ENCODE assay signal across 16 cellular contexts in the genomic region with DNA sequence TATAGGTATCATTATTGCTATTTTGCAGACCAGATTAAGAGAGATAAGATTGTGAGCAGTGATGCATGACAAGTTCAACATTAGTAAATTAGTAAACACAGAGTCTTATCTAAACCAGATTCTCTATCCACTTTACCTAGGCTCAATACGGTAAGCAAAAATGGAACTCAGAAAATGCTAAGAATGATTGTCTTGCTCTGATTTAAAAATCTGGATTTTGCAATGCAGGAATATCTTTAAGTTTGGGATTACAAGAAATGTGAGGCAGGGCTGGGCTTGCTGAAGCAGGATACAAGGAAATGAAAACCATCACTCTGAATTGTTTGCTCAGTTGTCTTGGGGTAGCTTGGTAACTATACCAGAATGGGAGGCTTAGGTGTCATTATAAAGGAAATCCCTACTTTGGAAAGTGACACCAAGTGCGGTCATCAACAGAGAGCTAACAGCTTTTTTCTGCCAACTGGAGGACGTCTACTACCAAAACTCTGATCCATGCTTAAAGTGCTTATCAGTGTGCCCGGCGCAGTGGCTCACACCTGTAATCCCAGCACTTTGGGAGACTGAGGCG.
DNase-seq lines count a peak whose midpoint lies in the region; ATAC-seq, FAIRE-seq and TF ChIP-seq lines count a peak whose summit lies in the region.
"Had no signal": no experiment of that assay in that cellular context is flagged by ENCODE, and none has a peak within 500 bp of the region (broad histone marks: within the 10 kb centered on the region; RNA-seq: fewer than 3 reads in every experiment).

No MANE protein-coding gene starts in this region.

- POLR2A ChIA-PET in K562 (lab: Yijun Ruan, JAX) = interaction anchor here (0.7 to 0.9 kb wide), 2 partner anchors 9 to 95 kb away, joined by 3 to 4 read pairs; no protein-coding TSS in a partner anchor

- WGBS in K562 (ENCODE audit: insufficient coverage, low coverage, missing lambda C conversion rate) = 28% methylated on average over 6 of the region's 6 CpGs

- no peaks in the 10 kb centered on the region for H4K20me1 ChIP-seq in K562 (replicated peaks; ENCODE audit: control insufficient read depth, insufficient read depth, low read length)

- BruUV-seq in K562 (replicated peaks; lab: Mats Ljungman, UMichigan) = no TSS peak

- H3K79me2 ChIP-seq in K562 (ENCODE audit: control insufficient read depth, insufficient read depth, low read length) = no peaks in the 10 kb centered on the region

- H2AFZ ChIP-seq in K562 (ENCODE audit: low read depth, low read length) = no peak overlapping the region

- H3K4me3 ChIP-seq in K562 = no peak overlapping the region

- DNase-seq in DMS153 treated with DMSO at 0.1 percent for 48 hours (lab: John Stamatoyannopoulos, UW; ENCODE audit: unreplicated experiment) (peak; percentile 33), NCI-H146 (lab: John Stamatoyannopoulos, UW) (peak; percentile 24), NCI-H226 (peak; percentile 9), K562 (ENCODE audit: extremely low read depth in 1 of 4, low spot score in 3 of 4) (no peak), NCI-H2171 treated with DMSO at 0.1 percent for 48 hours (lab: John Stamatoyannopoulos, UW) (no peak), cerebellum (ENCODE audit: low spot score) (no peak)
- DNase-seq: BE2C; CD8-positive, alpha-beta T cell; HCEC 1CT; Kasumi-1; NCI-H1417 treated with DMSO at 0.1 percent for 48 hours; NCI-H446; SHP77 had no signal

- H3K9me1 ChIP-seq in K562 (ENCODE audit: control insufficient read depth, insufficient read depth, low read length) = no peaks in the 10 kb centered on the region

- H3K9me3 ChIP-seq in K562 (replicated peaks; ENCODE audit: control insufficient read depth, insufficient read depth, low read depth, low read length) = no peaks in the 10 kb centered on the region
- H3K9me3 ChIP-seq: BE2C had no signal

- TF ChIP-seq CTCF in K562 (IDR thresholded peaks at IDR 0.05 in 2 of 3, conservative IDR thresholded peaks at IDR 0.05 in 1 of 3; ENCODE audit: insufficient read depth in 2 of 3, low read depth in 1 of 3, low read length in 3 of 3) = no peak

- H3K9ac ChIP-seq in K562 (ENCODE audit: insufficient read depth in 1 of 2, low read depth in 2 of 2, low read length in 2 of 2) = no peak overlapping the region

- TF ChIP-seq POLR2A in K562 (conservative IDR thresholded peaks at IDR 0.05) = no peak

- TF ChIP-seq RAD21 in K562 (CRISPR knock-in tag; conservative IDR thresholded peaks at IDR 0.05 in 1 of 2, IDR thresholded peaks at IDR 0.05 in 1 of 2) = no peak

- no peak overlapping the region for H3K27ac ChIP-seq in K562 (ENCODE audit: extremely low read depth, low read depth, low read length)

- H3K27me3 ChIP-seq in K562 (ENCODE audit: control insufficient read depth in 2 of 2, insufficient read depth in 2 of 2, low read length in 2 of 2) = no peaks in the 10 kb centered on the region
- H3K27me3 ChIP-seq: BE2C had no signal

- in situ Hi-C loops in K562 (cut with MboI) = no loop called here

- FAIRE-seq in K562 (lab: Jason Lieb, UNC) = no peak

- no peak overlapping the region for H3K4me2 ChIP-seq in K562 (ENCODE audit: insufficient read depth, low read length)

- ATAC-seq in K562 = no peak
- no peak for ATAC-seq in HG03342 (IDR thresholded peaks at IDR 0.05; ENCODE audit: unreplicated experiment)
- no peak for ATAC-seq in GM19452 (IDR thresholded peaks at IDR 0.05; ENCODE audit: unreplicated experiment)
- ATAC-seq: CD8-positive, alpha-beta T cell; Panc1 had no signal

- CTCF ChIA-PET in K562 (lab: Yijun Ruan, JAX; ENCODE audit: low intra/inter-chr PET ratio) = no interaction called here

- TF ChIP-seq EP300 in K562 (IDR thresholded peaks at IDR 0.05; ENCODE audit: low read length) = no peak

- no peaks in the 10 kb centered on the region for H3K36me3 ChIP-seq in K562 (ENCODE audit: control insufficient read depth, insufficient read depth, low read length)
- H3K36me3 ChIP-seq: BE2C had no signal

- intact Hi-C loops in K562 (cut with micrococcal nuclease) = no loop called here

- peaks cover 0 to 14% of the 10 kb centered on the region in 2 experiments; a peak in 2 of 5 replicates for H3K4me1 ChIP-seq in K562 (replicated peaks in 1 of 2; ENCODE audit: control insufficient read depth in 2 of 2, insufficient read depth in 2 of 2, low read length in 2 of 2)
- H3K4me1 ChIP-seq: BE2C had no signal

TF ChIP-seq in K562, 482 proteins besides CTCF, POLR2A, EP300 and RAD21:
- TF ChIP-seq GATAD2B (IDR thresholded peaks at IDR 0.05; ENCODE audit: borderline replicate concordance) = no peak
- TF ChIP-seq KDM1A (IDR thresholded peaks at IDR 0.05) = peak; percentile 54 to 60

Comparison
In these comparisons a context has a peak if more than half of its experiments do, and no peak if none do; other contexts are left out.
1. DNase-seq: peak in DMS153 treated with DMSO at 0.1 percent for 48 hours (single experiment), NCI-H146 (single experiment) and NCI-H226 (single experiment); none in K562 (0 of 4), NCI-H2171 treated with DMSO at 0.1 percent for 48 hours (single experiment) and cerebellum (single experiment).